25 cellular contexts compared by ENCODE assay signal in the genomic region with DNA sequence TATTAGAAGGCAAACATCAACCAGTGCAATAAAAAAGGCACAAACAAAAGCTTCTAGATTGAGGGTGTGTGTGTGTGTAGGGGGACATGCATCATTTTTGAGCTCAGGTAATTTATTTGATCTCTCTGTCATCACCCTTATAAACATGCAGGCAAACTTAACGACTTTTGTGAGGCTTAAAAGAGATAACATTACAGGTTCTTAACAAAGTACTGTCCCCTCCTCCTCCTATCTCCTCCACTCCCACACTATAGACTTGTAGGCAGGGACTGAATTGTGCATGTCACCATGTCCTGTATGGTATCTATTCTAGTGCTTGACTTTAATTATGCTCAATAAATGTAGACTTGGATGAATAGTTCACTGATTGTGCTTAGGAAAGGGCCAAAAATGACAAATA.
"Had no signal": no experiment of that assay in that cellular context is flagged by ENCODE, and none has a peak within 500 bp of the region (broad histone marks: within the 10 kb centered on the region; RNA-seq: fewer than 3 reads in every experiment).

No MANE protein-coding gene starts in this region.

- H3K4me3 ChIP-seq: colonic mucosa, coronary artery, dorsolateral prefrontal cortex, esophagus muscularis mucosa, esophagus squamous epithelium, gastrocnemius medialis, gastroesophageal sphincter, heart left ventricle, heart right ventricle had no signal

- H3K4me1 Mint-ChIP-seq: endodermal cell had no signal

- H3K4me3 Mint-ChIP-seq: dendritic cell treated with granulocyte-macrophage colony-stimulating factor and Interleukin-4, amounts not matched to agents 40 ng/mL and 50 ng/mL, for 4 days; effector memory CD8-positive, alpha-beta T cell; endodermal cell had no signal

- H3K4me1 ChIP-seq: colonic mucosa, esophagus muscularis mucosa, esophagus squamous epithelium, foreskin keratinocyte, gastrocnemius medialis, gastroesophageal sphincter, heart left ventricle, heart right ventricle had no signal

- H3K36me3 ChIP-seq: colonic mucosa, esophagus muscularis mucosa, esophagus squamous epithelium, gastrocnemius medialis, gastroesophageal sphincter, heart left ventricle, heart right ventricle had no signal

- H3K9me3 Mint-ChIP-seq: dendritic cell treated with granulocyte-macrophage colony-stimulating factor and Interleukin-4, amounts not matched to agents 40 ng/mL and 50 ng/mL, for 4 days; endodermal cell had no signal

- ATAC-seq: effector memory CD8-positive, alpha-beta T cell; esophagus mucosa; foreskin keratinocyte; gastrocnemius medialis; gastroesophageal sphincter; heart left ventricle; heart right ventricle had no signal

- DNase-seq: colonic mucosa; cortex of kidney; dermis blood vessel endothelial cell; dorsolateral prefrontal cortex; effector CD4-positive, alpha-beta T cell; effector CD8-positive, alpha-beta T cell; effector memory CD4-positive, alpha-beta T cell; effector memory CD8-positive, alpha-beta T cell; endodermal cell; erythroblast; esophagus squamous epithelium; foreskin fibroblast; foreskin keratinocyte; foreskin melanocyte; gastrocnemius medialis; glutamatergic neuron; head of caudate nucleus; heart left ventricle; heart right ventricle had no signal

- H3K9me3 ChIP-seq: colonic mucosa, esophagus muscularis mucosa, esophagus squamous epithelium, gastrocnemius medialis, gastroesophageal sphincter, heart left ventricle, heart right ventricle had no signal

- H3K27ac ChIP-seq: colonic mucosa, coronary artery, dorsolateral prefrontal cortex, epithelial cell of prostate, esophagus muscularis mucosa, esophagus squamous epithelium, foreskin keratinocyte, gastrocnemius medialis, gastroesophageal sphincter, heart left ventricle, heart right ventricle had no signal

- H3K27me3 Mint-ChIP-seq: effector memory CD8-positive, alpha-beta T cell had no signal

- H3K27ac Mint-ChIP-seq: dendritic cell treated with granulocyte-macrophage colony-stimulating factor and Interleukin-4, amounts not matched to agents 40 ng/mL and 50 ng/mL, for 4 days; effector memory CD8-positive, alpha-beta T cell; endodermal cell had no signal
